ENCODE assay signal across 2 cellular contexts in genomic region chr20:62104791-62105345, GRCh38.
A peak's percentile ranks its signal among the peaks of the same experiment; 100 is the strongest.
TF ChIP-seq lines count a peak whose summit lies in the region.

No MANE protein-coding gene starts in this region.

TF ChIP-seq in GM23338, 12 proteins besides CTCF, POLR2A, EP300 and RAD21:
- TF ChIP-seq ZNF462 (CRISPR knock-in tag; IDR thresholded peaks at IDR 0.05) (no peak), STAT1 (IDR thresholded peaks at IDR 0.05; ENCODE audit: unreplicated experiment) (no peak), NANOG (IDR thresholded peaks at IDR 0.05; ENCODE audit: borderline replicate concordance) (no peak), ZNF331 (CRISPR knock-in tag; IDR thresholded peaks at IDR 0.05; ENCODE audit: low read depth) (no peak), REST (IDR thresholded peaks at IDR 0.05; ENCODE audit: unreplicated experiment) (no peak), CREB1 (CRISPR knock-in tag; IDR thresholded peaks at IDR 0.05; ENCODE audit: low read depth) (no peak), POLR2AphosphoS5 (IDR thresholded peaks at IDR 0.05; ENCODE audit: low read depth) (no peak), EZH2phosphoT487 (IDR thresholded peaks at IDR 0.05; ENCODE audit: unreplicated experiment) (no peak), JUNB (IDR thresholded peaks at IDR 0.05; ENCODE audit: unreplicated experiment) (no peak), ETS1 (IDR thresholded peaks at IDR 0.05) (no peak), EZH2 (IDR thresholded peaks at IDR 0.05; ENCODE audit: low read depth, unreplicated experiment) (no peak), ZNF114 (CRISPR knock-in tag; IDR thresholded peaks at IDR 0.05) (no peak)

TF ChIP-seq in K562, 482 proteins besides CTCF, POLR2A, EP300 and RAD21:
- TF ChIP-seq RAD51 (IDR thresholded peaks at IDR 0.05; ENCODE audit: borderline replicate concordance, low read depth) (peak; percentile 36; the same call in 1 of the 2 replicates), ZFP36 (IDR thresholded peaks at IDR 0.05; ENCODE audit: low read depth, low read length, partially characterized antibody) (peak; percentile 89), SUPT5H (IDR thresholded peaks at IDR 0.05) (no peak), USF1 (CRISPR knock-in tag; IDR thresholded peaks at IDR 0.05) (0 out of 2 replicates have a peak, but pooled peaks have one; percentile 28), TFE3 (CRISPR knock-in tag; IDR thresholded peaks at IDR 0.05) (peak; percentile 2; the same call in 1 of the 2 replicates), BCOR (IDR thresholded peaks at IDR 0.05) (peak; percentile 51; the same call in 1 of the 2 replicates), ELK1 (CRISPR knock-in tag; IDR thresholded peaks at IDR 0.05) (no peak), USF2 (CRISPR knock-in tag; IDR thresholded peaks at IDR 0.05) (peak; percentile 28; the same call in 1 of the 2 replicates)
